ENCODE assay signal across 3 cellular contexts in genomic region chr3:13669457-13669856, GRCh38.
"Had no signal": no experiment of that assay in that cellular context is flagged by ENCODE, and none has a peak within 500 bp of the region (broad histone marks: within the 10 kb centered on the region; RNA-seq: fewer than 3 reads in every experiment).

No MANE protein-coding gene starts in this region.

- DNase-seq: GDM1, GF-D8 had no signal

- H3K4me3 ChIP-seq: GM12878 had no signal
